In genomic region chr5:81093536-81094196, GRCh38 we compare ENCODE assay signal across 15 cellular contexts.
DNase-seq lines count a peak whose midpoint lies in the region; ATAC-seq and TF ChIP-seq lines count a peak whose summit lies in the region.
"Had no signal": no experiment of that assay in that cellular context is flagged by ENCODE, and none has a peak within 500 bp of the region (broad histone marks: within the 10 kb centered on the region; RNA-seq: fewer than 3 reads in every experiment).

No MANE protein-coding gene starts in this region.

- H3K9ac ChIP-seq in Karpas-422 (ENCODE audit: low read length): no peak overlapping the region
- H3K9ac ChIP-seq in SU-DHL-6 (ENCODE audit: low read length): no peak overlapping the region
- H3K9ac ChIP-seq: BLaER1 had no signal

- H4K20me1 ChIP-seq in Karpas-422 (ENCODE audit: insufficient read depth, low read depth, low read length): no peaks in the 10 kb centered on the region
- H4K20me1 ChIP-seq in SU-DHL-6 (ENCODE audit: low read depth, low read length): no peaks in the 10 kb centered on the region
- H4K20me1 ChIP-seq: BLaER1 had no signal

- ATAC-seq in activated CD4-positive, alpha-beta T cell treated with anti-CD3 and anti-CD28 coated beads for 36 hours: peak; percentile 44
- no peak for ATAC-seq in CD4-positive, CD25-positive, alpha-beta regulatory T cell (ENCODE audit: low read depth in 2 of 2)
- no peak for ATAC-seq in HG03135 (IDR thresholded peaks at IDR 0.05; ENCODE audit: unreplicated experiment)
- ATAC-seq: GM23338 had no signal

- no peak for DNase-seq in activated CD4-positive, alpha-beta T cell treated with anti-CD3 and anti-CD28 coated beads for 36 hours
- DNase-seq in activated CD4-positive, alpha-beta T cell treated with anti-CD3 and anti-CD28 coated beads for 1 hour: no peak
- peak in 1 of 3 donors; percentile 24 for DNase-seq in CD4-positive, CD25-positive, alpha-beta regulatory T cell
- DNase-seq in Karpas-422: peak; percentile 60
- DNase-seq in nucleus accumbens (lab: John Stamatoyannopoulos, UW): no peak
- DNase-seq in prostate gland (ENCODE audit: low spot score): no peak
- DNase-seq: 8988T, AML-193, Calu3, DMS 273 treated with DMSO at 0.1 percent for 48 hours, H7 had no signal

- H3K27me3 ChIP-seq in CD4-positive, CD25-positive, alpha-beta regulatory T cell (ENCODE audit: control insufficient read depth, insufficient read depth, low read length): peaks cover 4% of the 10 kb centered on the region
- no peaks in the 10 kb centered on the region for H3K27me3 ChIP-seq in Karpas-422 (ENCODE audit: low read length)
- H3K27me3 ChIP-seq in SU-DHL-6 (ENCODE audit: low read length): no peaks in the 10 kb centered on the region
- H3K27me3 ChIP-seq in prostate gland (replicated peaks; ENCODE audit: insufficient read depth): no peaks in the 10 kb centered on the region
- H3K27me3 ChIP-seq: BLaER1 had no signal

- H3K4me3 ChIP-seq in CD4-positive, CD25-positive, alpha-beta regulatory T cell (ENCODE audit: low read depth, low read length): no peak overlapping the region
- no peak overlapping the region for H3K4me3 ChIP-seq in Karpas-422 (ENCODE audit: low read length)
- no peak overlapping the region for H3K4me3 ChIP-seq in SU-DHL-6 (ENCODE audit: insufficient read depth, low read length, poor library complexity, severe bottlenecking)
- no peak overlapping the region for H3K4me3 ChIP-seq in prostate gland
- H3K4me3 ChIP-seq: BLaER1, GM23338 had no signal

- H3K79me2 ChIP-seq in Karpas-422 (ENCODE audit: low read length): no peaks in the 10 kb centered on the region
- no peaks in the 10 kb centered on the region for H3K79me2 ChIP-seq in SU-DHL-6 (ENCODE audit: insufficient read depth, low read length)

- no peaks in the 10 kb centered on the region for H3K27me3 Mint-ChIP-seq in activated CD4-positive, alpha-beta T cell treated with anti-CD3 and anti-CD28 coated beads for 36 hours
- peaks cover 8% of the 10 kb centered on the region for H3K27me3 Mint-ChIP-seq in CD4-positive, CD25-positive, alpha-beta regulatory T cell

- peaks cover 15% of the 10 kb centered on the region for H3K36me3 Mint-ChIP-seq in activated CD4-positive, alpha-beta T cell treated with anti-CD3 and anti-CD28 coated beads for 36 hours (ENCODE audit: low read depth)
- H3K36me3 Mint-ChIP-seq in CD4-positive, CD25-positive, alpha-beta regulatory T cell: peaks cover 17% of the 10 kb centered on the region

- intact Hi-C loops in activated CD4-positive, alpha-beta T cell treated with anti-CD3 and anti-CD28 coated beads for 36 hours (cut with DNase I, micrococcal nuclease): no loop called here
- intact Hi-C loops in prostate gland (cut with DNase I): no loop called here

- H2AFZ ChIP-seq in Karpas-422 (ENCODE audit: low read length) (no peak overlapping the region), SU-DHL-6 (ENCODE audit: low read depth, low read length, severe bottlenecking) (peak overlapping the region; percentile 61)
- H2AFZ ChIP-seq: GM23338 had no signal

- H3K27ac Mint-ChIP-seq in activated CD4-positive, alpha-beta T cell treated with anti-CD3 and anti-CD28 coated beads for 36 hours: no peak overlapping the region
- H3K27ac Mint-ChIP-seq in CD4-positive, CD25-positive, alpha-beta regulatory T cell: peak overlapping the region in 2 of 3 donors; percentile 32 to 33
- H3K27ac Mint-ChIP-seq: GM23338 had no signal

- H3K4me3 Mint-ChIP-seq in activated CD4-positive, alpha-beta T cell treated with anti-CD3 and anti-CD28 coated beads for 36 hours: no peak overlapping the region
- H3K4me3 Mint-ChIP-seq in CD4-positive, CD25-positive, alpha-beta regulatory T cell: no peak overlapping the region
- H3K4me3 Mint-ChIP-seq: GM23338 had no signal

- H3K36me3 ChIP-seq in CD4-positive, CD25-positive, alpha-beta regulatory T cell (ENCODE audit: control insufficient read depth, insufficient read depth, low read length): no peaks in the 10 kb centered on the region
- H3K36me3 ChIP-seq in Karpas-422 (ENCODE audit: insufficient read depth, low read length) (peaks cover 6% of the 10 kb centered on the region; the same call in 1 of the 2 replicates), SU-DHL-6 (ENCODE audit: low read length) (no peaks in the 10 kb centered on the region), prostate gland (no peaks in the 10 kb centered on the region)
- H3K36me3 ChIP-seq: BLaER1 had no signal

- H3K27ac ChIP-seq in CD4-positive, CD25-positive, alpha-beta regulatory T cell (ENCODE audit: insufficient read depth, low read length, poor library complexity, severe bottlenecking): no peak overlapping the region
- no peak overlapping the region for H3K27ac ChIP-seq in Karpas-422 (ENCODE audit: low read length)
- no peak overlapping the region for H3K27ac ChIP-seq in SU-DHL-6 (ENCODE audit: low read depth, low read length)
- H3K27ac ChIP-seq in prostate gland: no peak overlapping the region
- H3K27ac ChIP-seq: BLaER1 had no signal

- TF ChIP-seq CTCF in SU-DHL-6 (IDR thresholded peaks at IDR 0.05; ENCODE audit: insufficient read depth, low read length, poor library complexity, severe bottlenecking): no peak
- no peak for TF ChIP-seq CTCF in prostate gland (IDR thresholded peaks at IDR 0.05)

- no peaks in the 10 kb centered on the region for H3K9me3 Mint-ChIP-seq in activated CD4-positive, alpha-beta T cell treated with anti-CD3 and anti-CD28 coated beads for 36 hours (ENCODE audit: low read depth)
- H3K9me3 Mint-ChIP-seq in CD4-positive, CD25-positive, alpha-beta regulatory T cell: peaks cover 0 to 1% (median 0%) of the 10 kb centered on the region in 7 donors
- H3K9me3 Mint-ChIP-seq: GM23338 had no signal

- H3K9me2 ChIP-seq in Karpas-422 (replicated peaks; ENCODE audit: insufficient read depth, low read length): no peaks in the 10 kb centered on the region
- H3K9me2 ChIP-seq in SU-DHL-6 (replicated peaks; ENCODE audit: insufficient read depth, low read length): no peaks in the 10 kb centered on the region

- no peaks in the 10 kb centered on the region for H3K4me1 Mint-ChIP-seq in activated CD4-positive, alpha-beta T cell treated with anti-CD3 and anti-CD28 coated beads for 36 hours
- H3K4me1 Mint-ChIP-seq in CD4-positive, CD25-positive, alpha-beta regulatory T cell: peaks cover 0 to 4% (median 0%) of the 10 kb centered on the region in 4 donors

- no peaks in the 10 kb centered on the region for H3K9me3 ChIP-seq in CD4-positive, CD25-positive, alpha-beta regulatory T cell (ENCODE audit: control insufficient read depth in 2 of 2, low read length in 2 of 2)
- H3K9me3 ChIP-seq in Karpas-422 (ENCODE audit: low read length): no peaks in the 10 kb centered on the region
- no peaks in the 10 kb centered on the region for H3K9me3 ChIP-seq in SU-DHL-6 (ENCODE audit: insufficient read depth, low read length)
- H3K9me3 ChIP-seq in prostate gland: no peaks in the 10 kb centered on the region
- H3K9me3 ChIP-seq: BLaER1 had no signal

- CTCF ChIA-PET in activated CD4-positive, alpha-beta T cell treated with anti-CD3 and anti-CD28 coated beads for 36 hours (lab: Charles Lee): interaction anchor here (1.1 kb wide), 1 partner anchor 15 kb away, joined by 3 read pairs; no protein-coding TSS in a partner anchor

- POLR2A ChIA-PET in activated CD4-positive, alpha-beta T cell treated with anti-CD3 and anti-CD28 coated beads for 36 hours (lab: Charles Lee): no interaction called here

- WGBS in prostate gland: 67% methylated on average over 2 of the region's 2 CpGs

- H3K4me1 ChIP-seq in CD4-positive, CD25-positive, alpha-beta regulatory T cell (ENCODE audit: control insufficient read depth, insufficient read depth, low read length, poor library complexity, severe bottlenecking): no peaks in the 10 kb centered on the region
- H3K4me1 ChIP-seq in Karpas-422 (ENCODE audit: low read length) (peaks cover 9% of the 10 kb centered on the region), prostate gland (replicated peaks) (no peaks in the 10 kb centered on the region)
- H3K4me1 ChIP-seq: BLaER1 had no signal

- no peak for TF ChIP-seq POLR2A in prostate gland (IDR thresholded peaks at IDR 0.05)

- H3F3A ChIP-seq in SU-DHL-6 (ENCODE audit: insufficient read depth): no peaks in the 10 kb centered on the region

- H3K4me2 ChIP-seq in Karpas-422 (ENCODE audit: low read depth, low read length, poor library complexity, severe bottlenecking): no peak overlapping the region
- H3K4me2 ChIP-seq in SU-DHL-6 (ENCODE audit: low read depth, low read length, poor library complexity, severe bottlenecking): no peak overlapping the region
- H3K4me2 ChIP-seq: BLaER1, GM23338 had no signal
